In the genomic region with DNA sequence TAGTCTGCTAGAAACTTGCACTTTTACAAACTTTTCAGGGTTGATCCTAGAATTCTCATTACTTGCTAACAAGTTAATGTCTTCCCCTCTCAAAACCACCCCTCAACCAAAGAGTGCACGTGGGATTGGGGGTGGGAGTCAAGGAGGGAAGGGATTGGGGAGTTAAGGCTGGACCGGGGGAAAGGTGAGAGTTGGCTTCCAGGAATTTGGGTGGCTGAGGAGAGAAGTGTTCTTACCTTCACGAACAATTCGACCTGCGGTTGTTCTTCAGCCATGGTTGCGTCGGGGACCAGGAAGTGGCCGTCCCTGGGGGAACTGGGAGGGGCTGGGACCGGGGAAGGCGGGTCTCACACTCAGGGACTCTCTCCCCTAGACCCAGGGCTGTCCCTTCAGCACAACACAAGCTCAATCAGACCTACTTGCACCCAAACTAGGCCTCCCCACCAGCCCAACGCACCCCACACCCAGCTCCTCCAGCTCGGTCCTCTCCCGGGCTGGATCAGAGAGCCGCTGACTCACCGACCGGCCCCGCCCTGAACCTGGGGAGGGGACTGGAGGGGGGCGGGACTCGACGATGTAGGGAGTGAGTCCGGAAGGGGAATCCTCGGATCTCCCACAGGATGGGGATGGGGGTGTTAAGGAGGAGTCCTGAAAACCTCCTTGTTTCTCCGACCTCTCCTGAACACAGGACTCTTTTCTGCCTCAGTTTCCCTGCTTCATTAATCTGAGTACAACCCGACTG, we compare ENCODE assay signal across 8 cellular contexts. TPM values are rescaled to one million over a fixed set of nuclear protein-coding genes. Genes with fewer than 3 reads are reported as not detected.
DNase-seq lines count a peak whose midpoint lies in the region; ATAC-seq and TF ChIP-seq lines count a peak whose summit lies in the region.

A gene (minus strand): TSS at position 505 of the 742 bp plus-strand sequence. CDS start 230 bp downstream, at position 275.

- H3K4me3 ChIP-seq in CD4-positive, alpha-beta memory T cell (ENCODE audit: low read length in 2 of 2), result peak within 1 kb of the TSS; percentile 95 to 99
- H3K4me3 ChIP-seq in HEK293 (ENCODE audit: low read depth, low read length), result peak within 1 kb of the TSS; percentile 64
- H3K4me3 ChIP-seq in colonic mucosa, result peak within 1 kb of the TSS; percentile 74

- H3K9me3 Mint-ChIP-seq in CD4-positive, alpha-beta memory T cell, result no peaks in the 10 kb centered on the region

- DNase-seq in CD4-positive, alpha-beta memory T cell, result peak; percentile 50 to 82 (median 52)
- DNase-seq in NCI-H510A treated with DMSO at 0.1 percent for 48 hours (lab: John Stamatoyannopoulos, UW), result peak; percentile 97
- peak; percentile 88 for DNase-seq in activated CD4-positive, alpha-beta T cell treated with anti-CD3 and anti-CD28 coated beads for 48 hours
- peak; percentile 95 for DNase-seq in colonic mucosa
- peak; percentile 94 for DNase-seq in left kidney (ENCODE audit: low read depth, low spot score)
- peak; percentile 82 for DNase-seq in stimulated activated CD4-positive, alpha-beta T cell treated with anti-CD3 and anti-CD28 coated beads, Interleukin-4, amount 100 ng/mL, for 1 hour

- intact Hi-C loops in CD4-positive, alpha-beta memory T cell (cut with micrococcal nuclease), result loop anchor here (1.0 to 5.0 kb wide), 2 partner anchors 54 to 59 kb away; a partner anchor contains a TSS
- intact Hi-C loops in colonic mucosa (cut with DNase I), result loop anchor here (5.0 kb wide), 1 partner anchor 34 kb away; a partner anchor contains a TSS

- TF ChIP-seq CTCF in HEK293 (tag by site-specific recombination; IDR thresholded peaks at IDR 0.05), result no peak
- no peak for TF ChIP-seq CTCF in colonic mucosa (IDR thresholded peaks at IDR 0.05)

- peaks cover 64% of the 10 kb centered on the region for H3K4me1 ChIP-seq in CD4-positive, alpha-beta memory T cell (ENCODE audit: insufficient read depth, low read length)
- peaks cover 35% of the 10 kb centered on the region for H3K4me1 ChIP-seq in HEK293 (ENCODE audit: control insufficient read depth, insufficient read depth, low read length)
- H3K4me1 ChIP-seq in colonic mucosa, result peaks cover 10% of the 10 kb centered on the region

- no peaks in the 10 kb centered on the region for H3K27me3 Mint-ChIP-seq in CD4-positive, alpha-beta memory T cell

- no peaks in the 10 kb centered on the region for H3K27me3 ChIP-seq in CD4-positive, alpha-beta memory T cell (ENCODE audit: insufficient read depth, low read length)
- H3K27me3 ChIP-seq in colonic mucosa, result no peaks in the 10 kb centered on the region

- no peak for ATAC-seq in GM18520 (IDR thresholded peaks at IDR 0.05; ENCODE audit: unreplicated experiment)

- peak within 1 kb of the TSS; percentile 95 to 100 for H3K9ac ChIP-seq in colonic mucosa (ENCODE audit: low read depth in 2 of 2, low read length in 2 of 2)

- H3K9me3 ChIP-seq in CD4-positive, alpha-beta memory T cell (ENCODE audit: control insufficient read depth in 1 of 2, low read length in 2 of 2), result no peaks in the 10 kb centered on the region
- no peaks in the 10 kb centered on the region for H3K9me3 ChIP-seq in HEK293 (ENCODE audit: control insufficient read depth, insufficient read depth, low read depth, low read length)
- no peaks in the 10 kb centered on the region for H3K9me3 ChIP-seq in colonic mucosa

- peak within 1 kb of the TSS; percentile 89 to 99 (median 98) for H3K4me3 Mint-ChIP-seq in CD4-positive, alpha-beta memory T cell

- H3K36me3 Mint-ChIP-seq in CD4-positive, alpha-beta memory T cell, result peaks cover 21 to 56% of the 10 kb centered on the region in 2 donors

- H3K36me3 ChIP-seq in CD4-positive, alpha-beta memory T cell (ENCODE audit: insufficient read depth, low read length), result peaks cover 27% of the 10 kb centered on the region
- H3K36me3 ChIP-seq in HEK293 (ENCODE audit: control insufficient read depth in 2 of 2, insufficient read depth in 1 of 2, low read length in 2 of 2) (peaks cover 11 to 36% of the 10 kb centered on the region in 2 experiments; a peak in 2 of 3 replicates), colonic mucosa (peaks cover 14% of the 10 kb centered on the region)

- peaks cover 45 to 83% (median 66%) of the 10 kb centered on the region in 4 donors for H3K4me1 Mint-ChIP-seq in CD4-positive, alpha-beta memory T cell

- CTCF ChIA-PET in CD4-positive, alpha-beta memory T cell (lab: Charles Lee; ENCODE audit: partially characterized antibody), result interaction anchor here (0.8 to 17.2 kb wide), 8 partner anchors 37 to 127 kb away, joined by 3 to 173 read pairs (median 7); a partner anchor contains a TSS
- CTCF ChIA-PET in HEK293 (lab: Yijun Ruan, JAX), result interaction anchor here (0.6 to 2.7 kb wide), 10 partner anchors 8 to 103 kb away, joined by 3 to 24 read pairs (median 5); a partner anchor contains a TSS

- POLR2A ChIA-PET in CD4-positive, alpha-beta memory T cell (lab: Charles Lee; ENCODE audit: partially characterized antibody), result interaction anchor here (0.5 to 8.9 kb wide), 19 partner anchors 9 to 1213 kb away, joined by 3 to 81 read pairs (median 6); a partner anchor contains a TSS
- POLR2A ChIA-PET in HEK293 (lab: Yijun Ruan, JAX), result interaction anchor here (0.5 to 6.8 kb wide), 21 partner anchors 13 to 235 kb away, joined by 3 to 102 read pairs (median 5); a partner anchor contains a TSS

- peak within 1 kb of the TSS; percentile 82 for H3K27ac ChIP-seq in CD4-positive, alpha-beta memory T cell (ENCODE audit: low read depth, low read length)
- H3K27ac ChIP-seq in HEK293 (ENCODE audit: extremely low read depth, low read depth, low read length), result peak within 1 kb of the TSS; percentile 52
- peak within 1 kb of the TSS; percentile 86 for H3K27ac ChIP-seq in colonic mucosa

- peak within 1 kb of the TSS; percentile 94 to 97 (median 95) for H3K27ac Mint-ChIP-seq in CD4-positive, alpha-beta memory T cell

TF ChIP-seq in HEK293, 187 proteins besides CTCF, POLR2A, EP300 and RAD21 (continues in another document):
- TF ChIP-seq, protein P1, sequence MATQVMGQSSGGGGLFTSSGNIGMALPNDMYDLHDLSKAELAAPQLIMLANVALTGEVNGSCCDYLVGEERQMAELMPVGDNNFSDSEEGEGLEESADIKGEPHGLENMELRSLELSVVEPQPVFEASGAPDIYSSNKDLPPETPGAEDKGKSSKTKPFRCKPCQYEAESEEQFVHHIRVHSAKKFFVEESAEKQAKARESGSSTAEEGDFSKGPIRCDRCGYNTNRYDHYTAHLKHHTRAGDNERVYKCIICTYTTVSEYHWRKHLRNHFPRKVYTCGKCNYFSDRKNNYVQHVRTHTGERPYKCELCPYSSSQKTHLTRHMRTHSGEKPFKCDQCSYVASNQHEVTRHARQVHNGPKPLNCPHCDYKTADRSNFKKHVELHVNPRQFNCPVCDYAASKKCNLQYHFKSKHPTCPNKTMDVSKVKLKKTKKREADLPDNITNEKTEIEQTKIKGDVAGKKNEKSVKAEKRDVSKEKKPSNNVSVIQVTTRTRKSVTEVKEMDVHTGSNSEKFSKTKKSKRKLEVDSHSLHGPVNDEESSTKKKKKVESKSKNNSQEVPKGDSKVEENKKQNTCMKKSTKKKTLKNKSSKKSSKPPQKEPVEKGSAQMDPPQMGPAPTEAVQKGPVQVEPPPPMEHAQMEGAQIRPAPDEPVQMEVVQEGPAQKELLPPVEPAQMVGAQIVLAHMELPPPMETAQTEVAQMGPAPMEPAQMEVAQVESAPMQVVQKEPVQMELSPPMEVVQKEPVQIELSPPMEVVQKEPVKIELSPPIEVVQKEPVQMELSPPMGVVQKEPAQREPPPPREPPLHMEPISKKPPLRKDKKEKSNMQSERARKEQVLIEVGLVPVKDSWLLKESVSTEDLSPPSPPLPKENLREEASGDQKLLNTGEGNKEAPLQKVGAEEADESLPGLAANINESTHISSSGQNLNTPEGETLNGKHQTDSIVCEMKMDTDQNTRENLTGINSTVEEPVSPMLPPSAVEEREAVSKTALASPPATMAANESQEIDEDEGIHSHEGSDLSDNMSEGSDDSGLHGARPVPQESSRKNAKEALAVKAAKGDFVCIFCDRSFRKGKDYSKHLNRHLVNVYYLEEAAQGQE (tag by site-specific recombination; IDR thresholded peaks at IDR 0.05), result 0 out of 2 replicates have a peak, but pooled peaks have one; percentile 32
- TF ChIP-seq ZBTB20 (tag by site-specific recombination; IDR thresholded peaks at IDR 0.05) (peak; percentile 66), ZNF211 (tag by site-specific recombination; IDR thresholded peaks at IDR 0.05; ENCODE audit: low read depth) (no peak), BCL11A (tag by site-specific recombination; IDR thresholded peaks at IDR 0.05; ENCODE audit: low read depth) (no peak)

RNA-seq across cellular contexts. Expression of the gene that starts here (rescaled TPM):
- total RNA-seq in CD4-positive, alpha-beta memory T cell, result 10 to 100 TPM; 91.0 to 98.3 TPM
- polyA plus RNA-seq in CD4-positive, alpha-beta memory T cell, result 100 to 1,000 TPM; 462 to 601 TPM
- total RNA-seq in colonic mucosa, result 100 to 1,000 TPM; 622 to 646 TPM

Comparison
In these comparisons a context has a peak if more than half of its experiments do, and no peak if none do; other contexts are left out.
1. RNA of the gene that starts here (total RNA-seq): 622 to 646 TPM in colonic mucosa; 91.0 to 98.3 TPM in CD4-positive, alpha-beta memory T cell; every median in the first group is over 4 times any median in the second.
2. Peak in every context shown above with its lines, with median percentiles within 50 percentile points of each other: DNase-seq, H3K27ac ChIP-seq and H3K4me3 ChIP-seq.